In the genomic region with DNA sequence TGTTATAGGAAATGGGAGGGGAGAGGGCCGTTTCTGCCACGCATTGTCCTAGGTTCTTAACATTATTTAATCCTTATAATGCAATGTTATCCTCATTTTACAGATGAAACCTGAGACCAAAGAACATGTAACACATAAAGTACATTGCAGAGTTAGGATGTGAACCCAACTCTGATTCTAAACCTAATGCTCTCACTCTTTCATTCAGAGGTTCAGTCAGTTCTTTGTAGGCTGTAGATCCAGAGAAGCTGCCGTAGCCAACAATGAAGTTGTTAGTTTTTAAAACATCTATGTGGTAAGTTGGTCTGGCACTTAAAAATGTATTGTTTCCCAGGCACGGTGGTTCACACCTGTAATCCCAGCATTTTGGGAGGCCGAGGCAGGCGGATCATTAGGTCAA, we compare ENCODE assay signal across 18 cellular contexts. TPM values are rescaled to one million over a fixed set of nuclear protein-coding genes. Genes with fewer than 3 reads are reported as not detected.
A peak's percentile ranks its signal among the peaks of the same experiment; 100 is the strongest.
DNase-seq lines count a peak whose midpoint lies in the region; ATAC-seq and TF ChIP-seq lines count a peak whose summit lies in the region.
"Had no signal": no experiment of that assay in that cellular context is flagged by ENCODE, and none has a peak within 500 bp of the region (broad histone marks: within the 10 kb centered on the region; RNA-seq: fewer than 3 reads in every experiment).

No MANE protein-coding gene starts in this region.

- H3K9ac ChIP-seq in Karpas-422 (ENCODE audit: low read length): no peak overlapping the region

- no peaks in the 10 kb centered on the region for H3K27me3 ChIP-seq in Karpas-422 (ENCODE audit: low read length)

- no peak for ATAC-seq in activated T-cell treated with anti-CD3 and anti-CD28 coated beads, Interleukin-2, amount 50 U/mL, for 72 hours (replicated peaks in 1 of 2)
- no peak for ATAC-seq in stimulated activated effector memory CD8-positive, alpha-beta T cell treated with anti-CD3 and anti-CD28 coated beads, Interleukin-12 subunit alpha, Interleukin-12 subunit beta, amount 100 ng/mL, for 72 hours
- ATAC-seq in GM18907 (IDR thresholded peaks at IDR 0.05; ENCODE audit: unreplicated experiment): no peak
- no peak for ATAC-seq in HG02938 (IDR thresholded peaks at IDR 0.05; ENCODE audit: unreplicated experiment)
- ATAC-seq: A549; CD8-positive, alpha-beta T cell; Right ventricle myocardium inferior had no signal

- peaks cover 0 to 10% of the 10 kb centered on the region in 2 donors for H3K36me3 Mint-ChIP-seq in activated T-cell treated with anti-CD3 and anti-CD28 coated beads, Interleukin-2, amount 50 U/mL, for 72 hours (ENCODE audit: insufficient read depth in 2 of 2)
- H3K36me3 Mint-ChIP-seq in chondrocyte (ENCODE audit: low read depth): peaks cover 9% of the 10 kb centered on the region
- H3K36me3 Mint-ChIP-seq in stimulated activated effector memory CD8-positive, alpha-beta T cell treated with anti-CD3 and anti-CD28 coated beads, Interleukin-12 subunit alpha, Interleukin-12 subunit beta, amount 100 ng/mL, for 72 hours: peaks cover 100% of the 10 kb centered on the region

- peak overlapping the region; percentile 30 for H3K27ac Mint-ChIP-seq in activated T-cell treated with anti-CD3 and anti-CD28 coated beads, Interleukin-2, amount 50 U/mL, for 72 hours
- peak overlapping the region; percentile 32 for H3K27ac Mint-ChIP-seq in chondrocyte (ENCODE audit: unreplicated experiment)
- peak overlapping the region; percentile 79 for H3K27ac Mint-ChIP-seq in stimulated activated effector memory CD8-positive, alpha-beta T cell treated with anti-CD3 and anti-CD28 coated beads, Interleukin-12 subunit alpha, Interleukin-12 subunit beta, amount 100 ng/mL, for 72 hours

- H3K4me1 ChIP-seq in Karpas-422 (ENCODE audit: low read length): peaks cover 53% of the 10 kb centered on the region
- H3K4me1 ChIP-seq: A549 had no signal

- no peaks in the 10 kb centered on the region for H3K27me3 Mint-ChIP-seq in activated T-cell treated with anti-CD3 and anti-CD28 coated beads, Interleukin-2, amount 50 U/mL, for 72 hours (ENCODE audit: low read depth)
- no peaks in the 10 kb centered on the region for H3K27me3 Mint-ChIP-seq in chondrocyte (ENCODE audit: low read depth)

- no peaks in the 10 kb centered on the region for H3K79me2 ChIP-seq in Karpas-422 (ENCODE audit: low read length)

- no peak overlapping the region for H3K4me3 Mint-ChIP-seq in activated T-cell treated with anti-CD3 and anti-CD28 coated beads, Interleukin-2, amount 50 U/mL, for 72 hours
- H3K4me3 Mint-ChIP-seq in chondrocyte (ENCODE audit: unreplicated experiment): no peak overlapping the region
- H3K4me3 Mint-ChIP-seq in stimulated activated effector memory CD8-positive, alpha-beta T cell treated with anti-CD3 and anti-CD28 coated beads, Interleukin-12 subunit alpha, Interleukin-12 subunit beta, amount 100 ng/mL, for 72 hours: no peak overlapping the region
- H3K4me3 Mint-ChIP-seq: CD8-positive, alpha-beta T cell had no signal

- no peak overlapping the region for H3K4me3 ChIP-seq in Karpas-422 (ENCODE audit: low read length)
- H3K4me3 ChIP-seq: A549 had no signal

- no peak for TF ChIP-seq CTCF in chondrocyte (IDR thresholded peaks at IDR 0.05)

- H3K4me1 Mint-ChIP-seq in activated T-cell treated with anti-CD3 and anti-CD28 coated beads, Interleukin-2, amount 50 U/mL, for 72 hours (ENCODE audit: low read depth): no peaks in the 10 kb centered on the region
- peaks cover 9% of the 10 kb centered on the region for H3K4me1 Mint-ChIP-seq in chondrocyte (ENCODE audit: low read depth)
- H3K4me1 Mint-ChIP-seq in stimulated activated effector memory CD8-positive, alpha-beta T cell treated with anti-CD3 and anti-CD28 coated beads, Interleukin-12 subunit alpha, Interleukin-12 subunit beta, amount 100 ng/mL, for 72 hours: peaks cover 24% of the 10 kb centered on the region

- peaks cover 35% of the 10 kb centered on the region for H3K36me3 ChIP-seq in Karpas-422 (ENCODE audit: insufficient read depth, low read length)

- H3K9me2 ChIP-seq in Karpas-422 (replicated peaks; ENCODE audit: insufficient read depth, low read length): no peaks in the 10 kb centered on the region

- no peak overlapping the region for H2AFZ ChIP-seq in Karpas-422 (ENCODE audit: low read length)

- no peak for DNase-seq in activated T-cell treated with anti-CD3 and anti-CD28 coated beads, Interleukin-2, amount 50 U/mL, for 72 hours
- DNase-seq in activated T-cell treated with anti-CD3 and anti-CD28 coated beads, Interleukin-2, amount 50 U/mL, for 48 hours: no peak
- no peak for DNase-seq in Karpas-422
- no peak for DNase-seq in chondrocyte (ENCODE audit: low spot score)
- DNase-seq in stimulated activated effector memory CD8-positive, alpha-beta T cell treated with anti-CD3 and anti-CD28 coated beads, Interleukin-12 subunit alpha, Interleukin-12 subunit beta, amount 100 ng/mL, for 72 hours (ENCODE audit: low spot score in 2 of 2): no peak
- DNase-seq in stimulated activated CD4-positive, alpha-beta T cell treated with anti-CD3 and anti-CD28 coated beads, Interleukin-4, amount 100 ng/mL, for 4 hours: no peak
- DNase-seq: Calu3; CD8-positive, alpha-beta T cell; GF-D8; GOT3; NCI-H1105 treated with DMSO at 0.1 percent for 48 hours; NCI-H1694; NCI-H2081 treated with DMSO at 0.1 percent for 48 hours; NCI-H774 had no signal

- no peaks in the 10 kb centered on the region for H3K9me3 ChIP-seq in Karpas-422 (ENCODE audit: low read length)
- H3K9me3 ChIP-seq: A549 had no signal

- peak overlapping the region; percentile 5; the same call in 1 of the 2 replicates for H3K27ac ChIP-seq in Karpas-422 (ENCODE audit: low read length)
- H3K27ac ChIP-seq: A549 had no signal

- H3K9me3 Mint-ChIP-seq in activated T-cell treated with anti-CD3 and anti-CD28 coated beads, Interleukin-2, amount 50 U/mL, for 72 hours: no peaks in the 10 kb centered on the region
- H3K9me3 Mint-ChIP-seq in chondrocyte (ENCODE audit: low read depth): no peaks in the 10 kb centered on the region
- no peaks in the 10 kb centered on the region for H3K9me3 Mint-ChIP-seq in stimulated activated effector memory CD8-positive, alpha-beta T cell treated with anti-CD3 and anti-CD28 coated beads, Interleukin-12 subunit alpha, Interleukin-12 subunit beta, amount 100 ng/mL, for 72 hours
- H3K9me3 Mint-ChIP-seq: CD8-positive, alpha-beta T cell had no signal

- H3K4me2 ChIP-seq in Karpas-422 (ENCODE audit: low read depth, low read length, poor library complexity, severe bottlenecking): no peak overlapping the region
- H3K4me2 ChIP-seq: A549 had no signal

- H4K20me1 ChIP-seq in Karpas-422 (ENCODE audit: insufficient read depth, low read depth, low read length): no peaks in the 10 kb centered on the region

RNA-seq across cellular contexts. Expression of gene PSMD5, which starts 10.5 kb away (rescaled TPM):
- 10 to 100 TPM; 48.6 to 59.0 TPM for total RNA-seq in activated T-cell treated with anti-CD3 and anti-CD28 coated beads, Interleukin-2, amount 50 U/mL, for 72 hours
- total RNA-seq in Karpas-422 (2014; rRNA removed; shearing (Covaris generic); ENCODE audit: low replicate concordance): 14.4 and 26.1 TPM in 2 replicates
- 48.1 to 64.2 TPM (median 54.3 TPM) in 3 replicates for total RNA-seq in chondrocyte

RNA-seq across cellular contexts. Expression of gene PHF19, which starts 23.8 kb away (rescaled TPM):
- 100 to 1,000 TPM; 166 to 222 TPM for total RNA-seq in activated T-cell treated with anti-CD3 and anti-CD28 coated beads, Interleukin-2, amount 50 U/mL, for 72 hours
- 34.8 and 76.9 TPM in 2 replicates for total RNA-seq in Karpas-422 (2014; rRNA removed; shearing (Covaris generic); ENCODE audit: low replicate concordance)
- 73.5 to 115 TPM (median 77.8 TPM) in 3 replicates for total RNA-seq in chondrocyte

RNA-seq across cellular contexts. Expression of gene FBXW2, which starts 60.0 kb away (rescaled TPM):
- 10 to 100 TPM; 72.6 to 78.5 TPM for total RNA-seq in activated T-cell treated with anti-CD3 and anti-CD28 coated beads, Interleukin-2, amount 50 U/mL, for 72 hours
- total RNA-seq in Karpas-422 (2014; rRNA removed; shearing (Covaris generic); ENCODE audit: low replicate concordance): 40.8 and 42.0 TPM in 2 replicates
- 69.0 to 85.7 TPM (median 72.9 TPM) in 3 replicates for total RNA-seq in chondrocyte
